ENCODE assay signal across 13 cellular contexts in genomic region chr2:16038586-16038985, GRCh38.
"Had no signal": no experiment of that assay in that cellular context is flagged by ENCODE, and none has a peak within 500 bp of the region (broad histone marks: within the 10 kb centered on the region; RNA-seq: fewer than 3 reads in every experiment).

No MANE protein-coding gene starts in this region.

- H3K4me1 Mint-ChIP-seq: activated CD8-positive, alpha-beta memory T cell treated with anti-CD3 and anti-CD28 coated beads, Interleukin-2, amount 10 ng/mL, durations not matched to agents 7 days and 5 days had no signal

- H3K4me1 ChIP-seq: lower lobe of right lung, prostate gland had no signal

- ATAC-seq: activated CD8-positive, alpha-beta memory T cell treated with anti-CD3 and anti-CD28 coated beads, Interleukin-2, amount 10 ng/mL, durations not matched to agents 7 days and 5 days; activated T-cell treated with anti-CD3 and anti-CD28 coated beads, Interleukin-2, amount 50 U/mL, for 4 hours; lower lobe of right lung; naive thymus-derived CD8-positive, alpha-beta T cell; sciatic nerve; stimulated activated naive CD8-positive, alpha-beta T cell treated with anti-CD3 and anti-CD28 coated beads, Interleukin-15, Interleukin-2, amounts not matched to agents 100 U/mL and 50 U/mL, for 24 hours had no signal

- H3K36me3 ChIP-seq: brain microvascular endothelial cell, lower lobe of right lung, prostate gland had no signal

- H3K4me3 Mint-ChIP-seq: activated CD8-positive, alpha-beta memory T cell treated with anti-CD3 and anti-CD28 coated beads, Interleukin-2, amount 10 ng/mL, durations not matched to agents 7 days and 5 days; activated naive CD8-positive, alpha-beta T cell; activated T-cell treated with anti-CD3 and anti-CD28 coated beads, Interleukin-2, amount 50 U/mL, for 4 hours; naive thymus-derived CD8-positive, alpha-beta T cell had no signal

- H3K27ac Mint-ChIP-seq: activated CD8-positive, alpha-beta memory T cell treated with anti-CD3 and anti-CD28 coated beads, Interleukin-2, amount 10 ng/mL, durations not matched to agents 7 days and 5 days; activated naive CD8-positive, alpha-beta T cell; naive thymus-derived CD8-positive, alpha-beta T cell had no signal

- H3K27me3 ChIP-seq: brain microvascular endothelial cell had no signal

- H3K36me3 Mint-ChIP-seq: activated CD8-positive, alpha-beta memory T cell treated with anti-CD3 and anti-CD28 coated beads, Interleukin-2, amount 10 ng/mL, durations not matched to agents 7 days and 5 days; activated naive CD8-positive, alpha-beta T cell; naive thymus-derived CD8-positive, alpha-beta T cell had no signal

- H3K27me3 Mint-ChIP-seq: activated CD8-positive, alpha-beta memory T cell treated with anti-CD3 and anti-CD28 coated beads, Interleukin-2, amount 10 ng/mL, durations not matched to agents 7 days and 5 days had no signal

- H3K9me3 Mint-ChIP-seq: activated T-cell treated with anti-CD3 and anti-CD28 coated beads, Interleukin-2, amount 50 U/mL, for 4 hours; naive thymus-derived CD8-positive, alpha-beta T cell had no signal

- DNase-seq: activated CD4-positive, alpha-beta T cell treated with anti-CD3 and anti-CD28 coated beads, Interleukin-2, amount 50 U/mL, for 4 hours; activated CD4-positive, CD25-positive, alpha-beta regulatory T cell treated with anti-CD3 and anti-CD28 coated beads, Interleukin-2, amount 50 U/mL, for 72 hours; activated CD8-positive, alpha-beta memory T cell treated with anti-CD3 and anti-CD28 coated beads, Interleukin-2, amount 10 ng/mL, durations not matched to agents 7 days and 5 days; activated effector memory CD4-positive, alpha-beta T cell treated with anti-CD3 and anti-CD28 coated beads, Interleukin-2, amount 50 U/mL, for 16 hours; activated T-cell treated with anti-CD3 and anti-CD28 coated beads, Interleukin-2, amount 50 U/mL, for 4 hours; brain microvascular endothelial cell; lower lobe of right lung; naive thymus-derived CD8-positive, alpha-beta T cell; stimulated activated CD4-positive, alpha-beta T cell treated with anti-CD3 and anti-CD28 coated beads, Interleukin-2, amount 100 ng/mL, for 24 hours; stimulated activated naive CD8-positive, alpha-beta T cell treated with anti-CD3 and anti-CD28 coated beads, Interleukin-15, Interleukin-2, amounts not matched to agents 100 U/mL and 50 U/mL, for 24 hours had no signal

- H3K27ac ChIP-seq: brain microvascular endothelial cell, lower lobe of right lung, prostate gland had no signal

- H3K4me3 ChIP-seq: lower lobe of right lung, prostate gland had no signal
